ENCODE assay signal across 1 cellular context in the genomic region with DNA sequence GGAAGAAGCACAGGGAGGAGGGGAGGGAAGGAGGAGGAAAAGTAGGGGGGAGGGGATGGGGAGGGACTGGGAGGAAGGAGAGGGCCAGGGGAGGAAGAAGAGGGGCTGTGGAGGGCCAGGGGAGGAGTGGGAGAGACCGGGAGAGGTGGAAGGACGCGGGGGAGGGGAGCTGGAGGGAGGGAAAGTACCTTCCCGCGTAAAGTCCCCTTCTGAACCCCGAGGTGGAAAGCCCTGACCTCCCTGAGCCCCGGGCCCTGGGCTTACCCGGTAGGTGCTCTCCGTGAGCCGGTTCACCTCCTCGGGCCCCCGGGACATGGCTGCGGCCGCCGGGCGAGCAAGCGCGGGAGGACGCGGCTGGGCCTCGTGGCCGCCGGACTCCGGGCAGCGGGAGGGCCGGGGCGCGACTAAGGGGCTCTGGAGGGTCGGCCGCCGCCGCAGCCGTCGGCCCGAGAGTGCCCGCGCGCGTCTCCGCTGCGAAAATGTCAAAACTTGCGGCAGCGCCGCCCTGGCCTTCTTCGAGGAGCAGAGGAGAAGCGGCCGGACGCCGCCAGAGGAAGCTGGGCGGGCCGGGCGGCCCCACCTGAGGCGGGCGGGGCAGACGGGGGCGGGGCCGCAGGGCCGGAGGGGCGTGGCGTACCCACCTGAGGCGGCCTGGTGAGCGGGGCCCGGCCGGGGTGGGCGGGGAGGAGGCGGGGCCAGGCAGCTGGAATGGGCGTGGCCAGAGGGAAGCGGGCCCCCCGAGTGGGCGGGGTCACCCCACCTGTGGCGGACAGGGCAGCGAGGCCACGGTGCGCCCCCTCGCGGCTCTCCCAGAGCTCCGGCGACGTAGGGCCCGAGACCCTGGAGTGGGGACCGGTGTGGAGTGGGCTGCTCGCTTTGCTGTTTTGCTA.
TF ChIP-seq lines count a peak whose summit lies in the region.

A gene with protein sequence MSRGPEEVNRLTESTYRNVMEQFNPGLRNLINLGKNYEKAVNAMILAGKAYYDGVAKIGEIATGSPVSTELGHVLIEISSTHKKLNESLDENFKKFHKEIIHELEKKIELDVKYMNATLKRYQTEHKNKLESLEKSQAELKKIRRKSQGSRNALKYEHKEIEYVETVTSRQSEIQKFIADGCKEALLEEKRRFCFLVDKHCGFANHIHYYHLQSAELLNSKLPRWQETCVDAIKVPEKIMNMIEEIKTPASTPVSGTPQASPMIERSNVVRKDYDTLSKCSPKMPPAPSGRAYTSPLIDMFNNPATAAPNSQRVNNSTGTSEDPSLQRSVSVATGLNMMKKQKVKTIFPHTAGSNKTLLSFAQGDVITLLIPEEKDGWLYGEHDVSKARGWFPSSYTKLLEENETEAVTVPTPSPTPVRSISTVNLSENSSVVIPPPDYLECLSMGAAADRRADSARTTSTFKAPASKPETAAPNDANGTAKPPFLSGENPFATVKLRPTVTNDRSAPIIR (minus strand): TSS at position 553 of the 890 bp plus-strand sequence. CDS start 238 bp downstream, at position 315.

TF ChIP-seq in HepG2, 621 proteins besides CTCF, POLR2A, EP300 and RAD21 (continued from another document and continues in another):
- TF ChIP-seq, protein P1, sequence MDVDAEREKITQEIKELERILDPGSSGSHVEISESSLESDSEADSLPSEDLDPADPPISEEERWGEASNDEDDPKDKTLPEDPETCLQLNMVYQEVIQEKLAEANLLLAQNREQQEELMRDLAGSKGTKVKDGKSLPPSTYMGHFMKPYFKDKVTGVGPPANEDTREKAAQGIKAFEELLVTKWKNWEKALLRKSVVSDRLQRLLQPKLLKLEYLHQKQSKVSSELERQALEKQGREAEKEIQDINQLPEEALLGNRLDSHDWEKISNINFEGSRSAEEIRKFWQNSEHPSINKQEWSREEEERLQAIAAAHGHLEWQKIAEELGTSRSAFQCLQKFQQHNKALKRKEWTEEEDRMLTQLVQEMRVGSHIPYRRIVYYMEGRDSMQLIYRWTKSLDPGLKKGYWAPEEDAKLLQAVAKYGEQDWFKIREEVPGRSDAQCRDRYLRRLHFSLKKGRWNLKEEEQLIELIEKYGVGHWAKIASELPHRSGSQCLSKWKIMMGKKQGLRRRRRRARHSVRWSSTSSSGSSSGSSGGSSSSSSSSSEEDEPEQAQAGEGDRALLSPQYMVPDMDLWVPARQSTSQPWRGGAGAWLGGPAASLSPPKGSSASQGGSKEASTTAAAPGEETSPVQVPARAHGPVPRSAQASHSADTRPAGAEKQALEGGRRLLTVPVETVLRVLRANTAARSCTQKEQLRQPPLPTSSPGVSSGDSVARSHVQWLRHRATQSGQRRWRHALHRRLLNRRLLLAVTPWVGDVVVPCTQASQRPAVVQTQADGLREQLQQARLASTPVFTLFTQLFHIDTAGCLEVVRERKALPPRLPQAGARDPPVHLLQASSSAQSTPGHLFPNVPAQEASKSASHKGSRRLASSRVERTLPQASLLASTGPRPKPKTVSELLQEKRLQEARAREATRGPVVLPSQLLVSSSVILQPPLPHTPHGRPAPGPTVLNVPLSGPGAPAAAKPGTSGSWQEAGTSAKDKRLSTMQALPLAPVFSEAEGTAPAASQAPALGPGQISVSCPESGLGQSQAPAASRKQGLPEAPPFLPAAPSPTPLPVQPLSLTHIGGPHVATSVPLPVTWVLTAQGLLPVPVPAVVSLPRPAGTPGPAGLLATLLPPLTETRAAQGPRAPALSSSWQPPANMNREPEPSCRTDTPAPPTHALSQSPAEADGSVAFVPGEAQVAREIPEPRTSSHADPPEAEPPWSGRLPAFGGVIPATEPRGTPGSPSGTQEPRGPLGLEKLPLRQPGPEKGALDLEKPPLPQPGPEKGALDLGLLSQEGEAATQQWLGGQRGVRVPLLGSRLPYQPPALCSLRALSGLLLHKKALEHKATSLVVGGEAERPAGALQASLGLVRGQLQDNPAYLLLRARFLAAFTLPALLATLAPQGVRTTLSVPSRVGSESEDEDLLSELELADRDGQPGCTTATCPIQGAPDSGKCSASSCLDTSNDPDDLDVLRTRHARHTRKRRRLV (CRISPR knock-in tag; IDR thresholded peaks at IDR 0.05), result no peak
- TF ChIP-seq ATF7-NPFF (CRISPR knock-in tag; IDR thresholded peaks at IDR 0.05; ENCODE audit: low read depth) (no peak; the same call in 1 of the 2 replicates), MTA1 (CRISPR knock-in tag; IDR thresholded peaks at IDR 0.05; ENCODE audit: borderline replicate concordance) (no peak), ATF7 (IDR thresholded peaks at IDR 0.05) (no peak), ATF7 (CRISPR knock-in tag; IDR thresholded peaks at IDR 0.05) (no peak), NBN (conservative IDR thresholded peaks at IDR 0.05) (no peak), MTA3 (CRISPR knock-in tag; IDR thresholded peaks at IDR 0.05) (no peak), XBP1 (CRISPR knock-in tag; IDR thresholded peaks at IDR 0.05) (no peak), TP53 (CRISPR knock-in tag; conservative IDR thresholded peaks at IDR 0.05) (no peak), CCAR2 (optimal IDR thresholded peaks at IDR 0.05; ENCODE audit: low read depth, low read length) (no peak), KDM6A (CRISPR knock-in tag; IDR thresholded peaks at IDR 0.05; ENCODE audit: low read depth) (no peak), ZNF766 (CRISPR knock-in tag; IDR thresholded peaks at IDR 0.05; ENCODE audit: borderline replicate concordance) (no peak), RBFOX2 (IDR thresholded peaks at IDR 0.05; ENCODE audit: low read depth, low read length) (peak; percentile 72), ZNF605 (CRISPR knock-in tag; IDR thresholded peaks at IDR 0.05) (no peak), ERF (CRISPR knock-in tag; IDR thresholded peaks at IDR 0.05) (no peak), ZNF607 (CRISPR knock-in tag; IDR thresholded peaks at IDR 0.05; ENCODE audit: borderline replicate concordance) (peak; percentile 57; the same call in 1 of the 2 replicates), ZNF253 (CRISPR knock-in tag; IDR thresholded peaks at IDR 0.05; ENCODE audit: borderline replicate concordance) (0 out of 2 replicates have a peak, but pooled peaks have one; percentile 57), BORCS8-MEF2B (CRISPR knock-in tag; IDR thresholded peaks at IDR 0.05) (no peak; the same call in 1 of the 2 replicates), SIX1 (CRISPR knock-in tag; IDR thresholded peaks at IDR 0.05; ENCODE audit: borderline replicate concordance) (no peak), EED (CRISPR knock-in tag; IDR thresholded peaks at IDR 0.05) (no peak), TBX2 (CRISPR knock-in tag; IDR thresholded peaks at IDR 0.05; ENCODE audit: borderline replicate concordance) (no peak), HNRNPK (IDR thresholded peaks at IDR 0.05; ENCODE audit: low read depth, low read length, poor library complexity, severe bottlenecking) (peak; percentile 37)
- TF ChIP-seq, protein P2, sequence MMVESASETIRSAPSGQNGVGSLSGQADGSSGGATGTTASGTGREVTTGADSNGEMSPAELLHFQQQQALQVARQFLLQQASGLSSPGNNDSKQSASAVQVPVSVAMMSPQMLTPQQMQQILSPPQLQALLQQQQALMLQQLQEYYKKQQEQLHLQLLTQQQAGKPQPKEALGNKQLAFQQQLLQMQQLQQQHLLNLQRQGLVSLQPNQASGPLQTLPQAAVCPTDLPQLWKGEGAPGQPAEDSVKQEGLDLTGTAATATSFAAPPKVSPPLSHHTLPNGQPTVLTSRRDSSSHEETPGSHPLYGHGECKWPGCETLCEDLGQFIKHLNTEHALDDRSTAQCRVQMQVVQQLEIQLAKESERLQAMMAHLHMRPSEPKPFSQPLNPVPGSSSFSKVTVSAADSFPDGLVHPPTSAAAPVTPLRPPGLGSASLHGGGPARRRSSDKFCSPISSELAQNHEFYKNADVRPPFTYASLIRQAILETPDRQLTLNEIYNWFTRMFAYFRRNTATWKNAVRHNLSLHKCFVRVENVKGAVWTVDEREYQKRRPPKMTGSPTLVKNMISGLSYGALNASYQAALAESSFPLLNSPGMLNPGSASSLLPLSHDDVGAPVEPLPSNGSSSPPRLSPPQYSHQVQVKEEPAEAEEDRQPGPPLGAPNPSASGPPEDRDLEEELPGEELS (CRISPR knock-in tag; IDR thresholded peaks at IDR 0.05), result 0 out of 2 replicates have a peak, but pooled peaks have one; percentile 16
- TF ChIP-seq, protein P3, sequence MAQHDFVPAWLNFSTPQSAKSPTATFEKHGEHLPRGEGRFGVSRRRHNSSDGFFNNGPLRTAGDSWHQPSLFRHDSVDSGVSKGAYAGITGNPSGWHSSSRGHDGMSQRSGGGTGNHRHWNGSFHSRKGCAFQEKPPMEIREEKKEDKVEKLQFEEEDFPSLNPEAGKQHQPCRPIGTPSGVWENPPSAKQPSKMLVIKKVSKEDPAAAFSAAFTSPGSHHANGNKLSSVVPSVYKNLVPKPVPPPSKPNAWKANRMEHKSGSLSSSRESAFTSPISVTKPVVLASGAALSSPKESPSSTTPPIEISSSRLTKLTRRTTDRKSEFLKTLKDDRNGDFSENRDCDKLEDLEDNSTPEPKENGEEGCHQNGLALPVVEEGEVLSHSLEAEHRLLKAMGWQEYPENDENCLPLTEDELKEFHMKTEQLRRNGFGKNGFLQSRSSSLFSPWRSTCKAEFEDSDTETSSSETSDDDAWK (CRISPR knock-in tag; IDR thresholded peaks at IDR 0.05), result no peak
- TF ChIP-seq, protein P4, sequence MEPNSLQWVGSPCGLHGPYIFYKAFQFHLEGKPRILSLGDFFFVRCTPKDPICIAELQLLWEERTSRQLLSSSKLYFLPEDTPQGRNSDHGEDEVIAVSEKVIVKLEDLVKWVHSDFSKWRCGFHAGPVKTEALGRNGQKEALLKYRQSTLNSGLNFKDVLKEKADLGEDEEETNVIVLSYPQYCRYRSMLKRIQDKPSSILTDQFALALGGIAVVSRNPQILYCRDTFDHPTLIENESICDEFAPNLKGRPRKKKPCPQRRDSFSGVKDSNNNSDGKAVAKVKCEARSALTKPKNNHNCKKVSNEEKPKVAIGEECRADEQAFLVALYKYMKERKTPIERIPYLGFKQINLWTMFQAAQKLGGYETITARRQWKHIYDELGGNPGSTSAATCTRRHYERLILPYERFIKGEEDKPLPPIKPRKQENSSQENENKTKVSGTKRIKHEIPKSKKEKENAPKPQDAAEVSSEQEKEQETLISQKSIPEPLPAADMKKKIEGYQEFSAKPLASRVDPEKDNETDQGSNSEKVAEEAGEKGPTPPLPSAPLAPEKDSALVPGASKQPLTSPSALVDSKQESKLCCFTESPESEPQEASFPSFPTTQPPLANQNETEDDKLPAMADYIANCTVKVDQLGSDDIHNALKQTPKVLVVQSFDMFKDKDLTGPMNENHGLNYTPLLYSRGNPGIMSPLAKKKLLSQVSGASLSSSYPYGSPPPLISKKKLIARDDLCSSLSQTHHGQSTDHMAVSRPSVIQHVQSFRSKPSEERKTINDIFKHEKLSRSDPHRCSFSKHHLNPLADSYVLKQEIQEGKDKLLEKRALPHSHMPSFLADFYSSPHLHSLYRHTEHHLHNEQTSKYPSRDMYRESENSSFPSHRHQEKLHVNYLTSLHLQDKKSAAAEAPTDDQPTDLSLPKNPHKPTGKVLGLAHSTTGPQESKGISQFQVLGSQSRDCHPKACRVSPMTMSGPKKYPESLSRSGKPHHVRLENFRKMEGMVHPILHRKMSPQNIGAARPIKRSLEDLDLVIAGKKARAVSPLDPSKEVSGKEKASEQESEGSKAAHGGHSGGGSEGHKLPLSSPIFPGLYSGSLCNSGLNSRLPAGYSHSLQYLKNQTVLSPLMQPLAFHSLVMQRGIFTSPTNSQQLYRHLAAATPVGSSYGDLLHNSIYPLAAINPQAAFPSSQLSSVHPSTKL (CRISPR knock-in tag; IDR thresholded peaks at IDR 0.05), result peak; percentile 40; the same call in 1 of the 2 replicates
- TF ChIP-seq, protein P5, sequence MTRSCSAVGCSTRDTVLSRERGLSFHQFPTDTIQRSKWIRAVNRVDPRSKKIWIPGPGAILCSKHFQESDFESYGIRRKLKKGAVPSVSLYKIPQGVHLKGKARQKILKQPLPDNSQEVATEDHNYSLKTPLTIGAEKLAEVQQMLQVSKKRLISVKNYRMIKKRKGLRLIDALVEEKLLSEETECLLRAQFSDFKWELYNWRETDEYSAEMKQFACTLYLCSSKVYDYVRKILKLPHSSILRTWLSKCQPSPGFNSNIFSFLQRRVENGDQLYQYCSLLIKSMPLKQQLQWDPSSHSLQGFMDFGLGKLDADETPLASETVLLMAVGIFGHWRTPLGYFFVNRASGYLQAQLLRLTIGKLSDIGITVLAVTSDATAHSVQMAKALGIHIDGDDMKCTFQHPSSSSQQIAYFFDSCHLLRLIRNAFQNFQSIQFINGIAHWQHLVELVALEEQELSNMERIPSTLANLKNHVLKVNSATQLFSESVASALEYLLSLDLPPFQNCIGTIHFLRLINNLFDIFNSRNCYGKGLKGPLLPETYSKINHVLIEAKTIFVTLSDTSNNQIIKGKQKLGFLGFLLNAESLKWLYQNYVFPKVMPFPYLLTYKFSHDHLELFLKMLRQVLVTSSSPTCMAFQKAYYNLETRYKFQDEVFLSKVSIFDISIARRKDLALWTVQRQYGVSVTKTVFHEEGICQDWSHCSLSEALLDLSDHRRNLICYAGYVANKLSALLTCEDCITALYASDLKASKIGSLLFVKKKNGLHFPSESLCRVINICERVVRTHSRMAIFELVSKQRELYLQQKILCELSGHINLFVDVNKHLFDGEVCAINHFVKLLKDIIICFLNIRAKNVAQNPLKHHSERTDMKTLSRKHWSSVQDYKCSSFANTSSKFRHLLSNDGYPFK (CRISPR knock-in tag; IDR thresholded peaks at IDR 0.05; ENCODE audit: borderline replicate concordance), result no peak
- TF ChIP-seq, protein P6, sequence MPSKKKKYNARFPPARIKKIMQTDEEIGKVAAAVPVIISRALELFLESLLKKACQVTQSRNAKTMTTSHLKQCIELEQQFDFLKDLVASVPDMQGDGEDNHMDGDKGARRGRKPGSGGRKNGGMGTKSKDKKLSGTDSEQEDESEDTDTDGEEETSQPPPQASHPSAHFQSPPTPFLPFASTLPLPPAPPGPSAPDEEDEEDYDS (CRISPR knock-in tag; IDR thresholded peaks at IDR 0.05), result peak; percentile 50; the same call in 1 of the 2 replicates
- TF ChIP-seq, protein P7, sequence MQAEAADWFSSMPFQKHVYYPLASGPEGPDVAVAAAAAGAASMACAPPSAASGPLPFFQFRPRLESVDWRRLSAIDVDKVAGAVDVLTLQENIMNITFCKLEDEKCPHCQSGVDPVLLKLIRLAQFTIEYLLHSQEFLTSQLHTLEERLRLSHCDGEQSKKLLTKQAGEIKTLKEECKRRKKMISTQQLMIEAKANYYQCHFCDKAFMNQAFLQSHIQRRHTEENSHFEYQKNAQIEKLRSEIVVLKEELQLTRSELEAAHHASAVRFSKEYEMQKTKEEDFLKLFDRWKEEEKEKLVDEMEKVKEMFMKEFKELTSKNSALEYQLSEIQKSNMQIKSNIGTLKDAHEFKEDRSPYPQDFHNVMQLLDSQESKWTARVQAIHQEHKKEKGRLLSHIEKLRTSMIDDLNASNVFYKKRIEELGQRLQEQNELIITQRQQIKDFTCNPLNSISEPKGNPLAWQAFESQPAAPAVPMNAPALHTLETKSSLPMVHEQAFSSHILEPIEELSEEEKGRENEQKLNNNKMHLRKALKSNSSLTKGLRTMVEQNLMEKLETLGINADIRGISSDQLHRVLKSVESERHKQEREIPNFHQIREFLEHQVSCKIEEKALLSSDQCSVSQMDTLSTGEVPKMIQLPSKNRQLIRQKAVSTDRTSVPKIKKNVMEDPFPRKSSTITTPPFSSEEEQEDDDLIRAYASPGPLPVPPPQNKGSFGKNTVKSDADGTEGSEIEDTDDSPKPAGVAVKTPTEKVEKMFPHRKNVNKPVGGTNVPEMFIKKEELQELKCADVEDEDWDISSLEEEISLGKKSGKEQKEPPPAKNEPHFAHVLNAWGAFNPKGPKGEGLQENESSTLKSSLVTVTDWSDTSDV (CRISPR knock-in tag; IDR thresholded peaks at IDR 0.05), result no peak
- TF ChIP-seq, protein P8, sequence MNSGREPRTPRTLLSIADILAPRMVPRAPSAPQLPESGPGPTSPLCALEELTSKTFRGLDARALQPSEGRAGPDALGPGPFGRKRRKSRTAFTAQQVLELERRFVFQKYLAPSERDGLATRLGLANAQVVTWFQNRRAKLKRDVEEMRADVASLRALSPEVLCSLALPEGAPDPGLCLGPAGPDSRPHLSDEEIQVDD (CRISPR knock-in tag; IDR thresholded peaks at IDR 0.05; ENCODE audit: borderline replicate concordance), result no peak
- TF ChIP-seq, protein P9, sequence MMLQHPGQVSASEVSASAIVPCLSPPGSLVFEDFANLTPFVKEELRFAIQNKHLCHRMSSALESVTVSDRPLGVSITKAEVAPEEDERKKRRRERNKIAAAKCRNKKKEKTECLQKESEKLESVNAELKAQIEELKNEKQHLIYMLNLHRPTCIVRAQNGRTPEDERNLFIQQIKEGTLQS (CRISPR knock-in tag; IDR thresholded peaks at IDR 0.05), result no peak
